Comparison of ENCODE assay signal across 1 cellular context in the genomic region with DNA sequence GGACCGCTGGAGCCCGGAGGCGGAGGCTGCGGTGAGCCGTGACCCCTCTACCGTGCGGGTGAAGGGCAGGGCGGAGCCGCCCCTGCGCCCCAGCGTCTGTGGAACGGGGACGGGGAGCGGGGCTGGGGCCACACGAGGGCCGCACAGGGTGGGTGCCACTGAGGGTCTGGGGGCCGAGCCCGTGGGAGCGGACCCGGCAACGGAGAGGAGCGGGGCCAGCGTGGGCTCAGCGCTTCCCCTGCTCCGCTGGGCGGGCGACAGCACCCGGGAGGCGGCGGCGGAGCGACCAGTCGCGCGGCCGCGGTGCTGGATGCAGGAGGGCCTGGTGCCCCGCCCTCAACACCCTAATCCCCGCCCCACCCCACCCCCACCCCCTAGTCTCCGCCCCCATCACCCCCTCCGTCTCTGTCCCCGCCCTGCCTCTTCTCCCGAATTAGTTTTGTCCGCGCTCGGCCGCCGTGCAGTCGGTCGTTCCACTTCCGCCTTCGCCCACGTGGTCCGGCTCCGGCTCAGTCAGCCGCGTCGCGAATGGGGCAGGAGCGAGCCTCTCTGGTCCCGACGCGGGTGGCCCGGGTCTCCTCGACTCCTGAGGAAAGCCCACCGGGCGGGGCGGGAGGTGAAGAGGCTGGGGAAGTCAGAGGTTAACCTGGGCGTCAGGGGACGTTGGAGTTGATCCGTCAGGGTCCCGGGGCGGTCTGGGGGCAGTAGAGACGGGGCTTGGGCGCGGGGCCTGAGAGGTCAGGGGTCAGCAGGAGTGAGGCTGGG.
TF ChIP-seq lines count a peak whose summit lies in the region.

A gene (plus strand): TSS at position 512 of the 765 bp plus-strand sequence. CDS start 447 bp downstream, outside the sequence.

TF ChIP-seq in HepG2, 621 proteins besides CTCF, POLR2A, EP300 and RAD21 (continued from another document and continues in another):
- TF ChIP-seq, protein P1, sequence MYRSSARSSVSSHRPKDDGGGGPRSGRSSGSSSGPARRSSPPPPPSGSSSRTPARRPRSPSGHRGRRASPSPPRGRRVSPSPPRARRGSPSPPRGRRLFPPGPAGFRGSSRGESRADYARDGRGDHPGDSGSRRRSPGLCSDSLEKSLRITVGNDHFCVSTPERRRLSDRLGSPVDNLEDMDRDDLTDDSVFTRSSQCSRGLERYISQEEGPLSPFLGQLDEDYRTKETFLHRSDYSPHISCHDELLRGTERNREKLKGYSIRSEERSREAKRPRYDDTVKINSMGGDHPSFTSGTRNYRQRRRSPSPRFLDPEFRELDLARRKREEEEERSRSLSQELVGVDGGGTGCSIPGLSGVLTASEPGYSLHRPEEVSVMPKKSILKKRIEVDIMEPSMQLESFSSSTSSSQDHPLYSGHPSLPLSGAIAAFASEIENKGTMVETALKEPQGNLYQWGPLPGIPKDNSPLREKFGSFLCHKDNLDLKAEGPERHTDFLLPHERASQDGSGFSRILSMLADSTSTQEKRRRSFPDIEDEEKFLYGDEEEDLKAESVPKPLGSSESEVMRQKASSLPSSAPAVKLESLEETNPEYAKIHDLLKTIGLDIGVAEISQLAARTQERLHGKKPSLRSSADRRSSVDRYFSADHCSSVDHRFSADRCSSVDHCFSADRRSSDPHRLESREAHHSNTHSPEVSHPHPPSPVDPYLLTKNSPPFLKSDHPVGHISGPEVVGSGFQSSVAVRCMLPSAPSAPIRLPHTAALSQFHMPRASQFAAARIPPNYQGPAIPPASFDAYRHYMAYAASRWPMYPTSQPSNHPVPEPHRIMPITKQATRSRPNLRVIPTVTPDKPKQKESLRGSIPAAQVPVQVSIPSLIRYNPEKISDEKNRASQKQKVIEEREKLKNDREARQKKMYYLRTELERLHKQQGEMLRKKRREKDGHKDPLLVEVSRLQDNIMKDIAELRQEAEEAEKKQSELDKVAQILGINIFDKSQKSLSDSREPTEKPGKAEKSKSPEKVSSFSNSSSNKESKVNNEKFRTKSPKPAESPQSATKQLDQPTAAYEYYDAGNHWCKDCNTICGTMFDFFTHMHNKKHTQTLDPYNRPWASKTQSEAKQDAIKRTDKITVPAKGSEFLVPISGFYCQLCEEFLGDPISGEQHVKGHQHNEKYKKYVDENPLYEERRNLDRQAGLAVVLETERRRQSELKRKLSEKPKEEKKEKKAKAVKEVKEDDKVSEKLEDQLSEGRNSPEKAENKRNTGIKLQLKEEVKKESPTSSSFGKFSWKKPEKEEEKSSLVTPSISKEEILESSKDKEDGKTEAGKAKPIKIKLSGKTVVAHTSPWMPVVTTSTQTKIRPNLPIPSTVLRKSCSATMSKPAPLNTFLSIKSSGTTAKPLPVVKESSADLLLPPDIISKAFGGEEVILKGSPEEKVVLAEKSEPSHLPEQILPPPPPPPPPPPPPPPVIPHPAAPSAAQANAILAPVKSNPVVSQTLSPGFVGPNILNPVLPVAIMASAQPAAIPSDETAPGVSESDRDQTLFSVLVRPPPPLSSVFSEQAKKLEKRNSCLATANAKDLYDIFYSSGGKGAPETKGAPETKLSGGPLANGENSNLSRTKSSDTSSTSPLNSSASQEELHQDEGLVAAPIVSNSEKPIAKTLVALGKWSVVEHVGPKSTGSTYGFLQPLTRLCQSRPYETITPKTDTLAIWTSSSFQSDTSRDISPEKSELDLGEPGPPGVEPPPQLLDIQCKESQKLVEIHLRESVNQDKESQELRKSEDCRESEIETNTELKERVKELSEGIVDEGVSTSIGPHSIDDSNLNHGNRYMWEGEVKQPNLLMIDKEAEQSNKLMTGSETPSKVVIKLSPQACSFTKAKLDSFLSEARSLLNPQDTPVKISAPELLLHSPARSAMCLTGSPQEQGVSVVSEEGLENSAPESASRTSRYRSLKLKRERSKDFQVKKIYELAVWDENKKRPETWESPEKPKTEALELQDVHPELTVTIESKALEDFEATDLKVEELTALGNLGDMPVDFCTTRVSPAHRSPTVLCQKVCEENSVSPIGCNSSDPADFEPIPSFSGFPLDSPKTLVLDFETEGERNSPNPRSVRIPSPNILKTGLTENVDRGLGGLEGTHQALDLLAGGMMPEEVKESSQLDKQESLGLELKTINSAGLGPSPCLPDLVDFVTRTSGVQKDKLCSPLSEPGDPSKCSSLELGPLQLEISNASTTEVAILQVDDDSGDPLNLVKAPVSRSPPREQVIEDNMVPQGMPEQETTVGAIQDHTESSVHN (CRISPR knock-in tag; IDR thresholded peaks at IDR 0.05) = no peak
- TF ChIP-seq ZC3H4 (CRISPR knock-in tag; IDR thresholded peaks at IDR 0.05; ENCODE audit: borderline replicate concordance) = no peak
- TF ChIP-seq RAD51 (IDR thresholded peaks at IDR 0.05; ENCODE audit: borderline replicate concordance) = peak; percentile 27; the same call in 1 of the 2 replicates
- no peak for TF ChIP-seq ZNF101 (CRISPR knock-in tag; IDR thresholded peaks at IDR 0.05; ENCODE audit: borderline replicate concordance, low read depth)
- TF ChIP-seq MXD4 (CRISPR knock-in tag; IDR thresholded peaks at IDR 0.05) = peak; percentile 100
- TF ChIP-seq ZNF614 (CRISPR knock-in tag; IDR thresholded peaks at IDR 0.05; ENCODE audit: borderline replicate concordance) = no peak
- no peak for TF ChIP-seq NFIB (CRISPR knock-in tag; IDR thresholded peaks at IDR 0.05; ENCODE audit: borderline replicate concordance)
- TF ChIP-seq THYN1 (CRISPR knock-in tag; IDR thresholded peaks at IDR 0.05; ENCODE audit: borderline replicate concordance, low read depth) = no peak
- TF ChIP-seq ZNF446 (CRISPR knock-in tag; IDR thresholded peaks at IDR 0.05) = no peak; the same call in 1 of the 2 replicates
- TF ChIP-seq, protein P2, sequence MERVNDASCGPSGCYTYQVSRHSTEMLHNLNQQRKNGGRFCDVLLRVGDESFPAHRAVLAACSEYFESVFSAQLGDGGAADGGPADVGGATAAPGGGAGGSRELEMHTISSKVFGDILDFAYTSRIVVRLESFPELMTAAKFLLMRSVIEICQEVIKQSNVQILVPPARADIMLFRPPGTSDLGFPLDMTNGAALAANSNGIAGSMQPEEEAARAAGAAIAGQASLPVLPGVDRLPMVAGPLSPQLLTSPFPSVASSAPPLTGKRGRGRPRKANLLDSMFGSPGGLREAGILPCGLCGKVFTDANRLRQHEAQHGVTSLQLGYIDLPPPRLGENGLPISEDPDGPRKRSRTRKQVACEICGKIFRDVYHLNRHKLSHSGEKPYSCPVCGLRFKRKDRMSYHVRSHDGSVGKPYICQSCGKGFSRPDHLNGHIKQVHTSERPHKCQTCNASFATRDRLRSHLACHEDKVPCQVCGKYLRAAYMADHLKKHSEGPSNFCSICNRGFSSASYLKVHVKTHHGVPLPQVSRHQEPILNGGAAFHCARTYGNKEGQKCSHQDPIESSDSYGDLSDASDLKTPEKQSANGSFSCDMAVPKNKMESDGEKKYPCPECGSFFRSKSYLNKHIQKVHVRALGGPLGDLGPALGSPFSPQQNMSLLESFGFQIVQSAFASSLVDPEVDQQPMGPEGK (CRISPR knock-in tag; IDR thresholded peaks at IDR 0.05) = peak; percentile 65
- peak; percentile 88 for TF ChIP-seq THAP11 (CRISPR knock-in tag; IDR thresholded peaks at IDR 0.05)
- TF ChIP-seq, protein P3, sequence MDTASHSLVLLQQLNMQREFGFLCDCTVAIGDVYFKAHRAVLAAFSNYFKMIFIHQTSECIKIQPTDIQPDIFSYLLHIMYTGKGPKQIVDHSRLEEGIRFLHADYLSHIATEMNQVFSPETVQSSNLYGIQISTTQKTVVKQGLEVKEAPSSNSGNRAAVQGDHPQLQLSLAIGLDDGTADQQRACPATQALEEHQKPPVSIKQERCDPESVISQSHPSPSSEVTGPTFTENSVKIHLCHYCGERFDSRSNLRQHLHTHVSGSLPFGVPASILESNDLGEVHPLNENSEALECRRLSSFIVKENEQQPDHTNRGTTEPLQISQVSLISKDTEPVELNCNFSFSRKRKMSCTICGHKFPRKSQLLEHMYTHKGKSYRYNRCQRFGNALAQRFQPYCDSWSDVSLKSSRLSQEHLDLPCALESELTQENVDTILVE (CRISPR knock-in tag; IDR thresholded peaks at IDR 0.05) = peak; percentile 52; the same call in 1 of the 2 replicates
- TF ChIP-seq ZNF383 (CRISPR knock-in tag; IDR thresholded peaks at IDR 0.05; ENCODE audit: borderline replicate concordance) = no peak
- TF ChIP-seq, protein P4, sequence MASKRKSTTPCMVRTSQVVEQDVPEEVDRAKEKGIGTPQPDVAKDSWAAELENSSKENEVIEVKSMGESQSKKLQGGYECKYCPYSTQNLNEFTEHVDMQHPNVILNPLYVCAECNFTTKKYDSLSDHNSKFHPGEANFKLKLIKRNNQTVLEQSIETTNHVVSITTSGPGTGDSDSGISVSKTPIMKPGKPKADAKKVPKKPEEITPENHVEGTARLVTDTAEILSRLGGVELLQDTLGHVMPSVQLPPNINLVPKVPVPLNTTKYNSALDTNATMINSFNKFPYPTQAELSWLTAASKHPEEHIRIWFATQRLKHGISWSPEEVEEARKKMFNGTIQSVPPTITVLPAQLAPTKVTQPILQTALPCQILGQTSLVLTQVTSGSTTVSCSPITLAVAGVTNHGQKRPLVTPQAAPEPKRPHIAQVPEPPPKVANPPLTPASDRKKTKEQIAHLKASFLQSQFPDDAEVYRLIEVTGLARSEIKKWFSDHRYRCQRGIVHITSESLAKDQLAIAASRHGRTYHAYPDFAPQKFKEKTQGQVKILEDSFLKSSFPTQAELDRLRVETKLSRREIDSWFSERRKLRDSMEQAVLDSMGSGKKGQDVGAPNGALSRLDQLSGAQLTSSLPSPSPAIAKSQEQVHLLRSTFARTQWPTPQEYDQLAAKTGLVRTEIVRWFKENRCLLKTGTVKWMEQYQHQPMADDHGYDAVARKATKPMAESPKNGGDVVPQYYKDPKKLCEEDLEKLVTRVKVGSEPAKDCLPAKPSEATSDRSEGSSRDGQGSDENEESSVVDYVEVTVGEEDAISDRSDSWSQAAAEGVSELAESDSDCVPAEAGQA (IDR thresholded peaks at IDR 0.05; ENCODE audit: low read depth) = no peak; the same call in 1 of the 2 replicates
- TF ChIP-seq, protein P4 (CRISPR knock-in tag; IDR thresholded peaks at IDR 0.05; ENCODE audit: borderline replicate concordance) = no peak
- no peak for TF ChIP-seq ZNF530 (CRISPR knock-in tag; IDR thresholded peaks at IDR 0.05; ENCODE audit: low read depth)
- no peak; the same call in 1 of the 2 replicates for TF ChIP-seq HOXA5 (CRISPR knock-in tag; IDR thresholded peaks at IDR 0.05)
- peak; percentile 98 for TF ChIP-seq HDAC1 (CRISPR knock-in tag; IDR thresholded peaks at IDR 0.05)
- peak; percentile 57; the same call in 1 of the 2 replicates for TF ChIP-seq NRL (CRISPR knock-in tag; IDR thresholded peaks at IDR 0.05; ENCODE audit: borderline replicate concordance)
- peak; percentile 85; the same call in 1 of the 2 replicates for TF ChIP-seq HIVEP1 (CRISPR knock-in tag; IDR thresholded peaks at IDR 0.05)
- no peak for TF ChIP-seq NKX3-1 (CRISPR knock-in tag; IDR thresholded peaks at IDR 0.05)
- peak; percentile 60; the same call in 1 of the 2 replicates for TF ChIP-seq ZNF333 (CRISPR knock-in tag; IDR thresholded peaks at IDR 0.05; ENCODE audit: borderline replicate concordance)
- TF ChIP-seq ARNT2 (CRISPR knock-in tag; IDR thresholded peaks at IDR 0.05; ENCODE audit: low read depth) = peak; percentile 70
- no peak for TF ChIP-seq ZNF10 (CRISPR knock-in tag; IDR thresholded peaks at IDR 0.05; ENCODE audit: borderline replicate concordance, low read depth)
- TF ChIP-seq ATF7-NPFF (CRISPR knock-in tag; IDR thresholded peaks at IDR 0.05; ENCODE audit: low read depth) = no peak; the same call in 1 of the 2 replicates
- TF ChIP-seq SP5 (CRISPR knock-in tag; IDR thresholded peaks at IDR 0.05; ENCODE audit: borderline replicate concordance, low read depth) = peak; percentile 71
- TF ChIP-seq REL (CRISPR knock-in tag; conservative IDR thresholded peaks at IDR 0.05) = no peak
- TF ChIP-seq, protein P5, sequence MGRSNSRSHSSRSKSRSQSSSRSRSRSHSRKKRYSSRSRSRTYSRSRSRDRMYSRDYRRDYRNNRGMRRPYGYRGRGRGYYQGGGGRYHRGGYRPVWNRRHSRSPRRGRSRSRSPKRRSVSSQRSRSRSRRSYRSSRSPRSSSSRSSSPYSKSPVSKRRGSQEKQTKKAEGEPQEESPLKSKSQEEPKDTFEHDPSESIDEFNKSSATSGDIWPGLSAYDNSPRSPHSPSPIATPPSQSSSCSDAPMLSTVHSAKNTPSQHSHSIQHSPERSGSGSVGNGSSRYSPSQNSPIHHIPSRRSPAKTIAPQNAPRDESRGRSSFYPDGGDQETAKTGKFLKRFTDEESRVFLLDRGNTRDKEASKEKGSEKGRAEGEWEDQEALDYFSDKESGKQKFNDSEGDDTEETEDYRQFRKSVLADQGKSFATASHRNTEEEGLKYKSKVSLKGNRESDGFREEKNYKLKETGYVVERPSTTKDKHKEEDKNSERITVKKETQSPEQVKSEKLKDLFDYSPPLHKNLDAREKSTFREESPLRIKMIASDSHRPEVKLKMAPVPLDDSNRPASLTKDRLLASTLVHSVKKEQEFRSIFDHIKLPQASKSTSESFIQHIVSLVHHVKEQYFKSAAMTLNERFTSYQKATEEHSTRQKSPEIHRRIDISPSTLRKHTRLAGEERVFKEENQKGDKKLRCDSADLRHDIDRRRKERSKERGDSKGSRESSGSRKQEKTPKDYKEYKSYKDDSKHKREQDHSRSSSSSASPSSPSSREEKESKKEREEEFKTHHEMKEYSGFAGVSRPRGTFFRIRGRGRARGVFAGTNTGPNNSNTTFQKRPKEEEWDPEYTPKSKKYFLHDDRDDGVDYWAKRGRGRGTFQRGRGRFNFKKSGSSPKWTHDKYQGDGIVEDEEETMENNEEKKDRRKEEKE (IDR thresholded peaks at IDR 0.05) = no peak
- TF ChIP-seq TGIF2 (CRISPR knock-in tag; IDR thresholded peaks at IDR 0.05) = peak; percentile 89; the same call in 1 of the 2 replicates
- no peak for TF ChIP-seq ZEB1 (IDR thresholded peaks at IDR 0.05; ENCODE audit: insufficient replicate concordance, low read depth)
- TF ChIP-seq ZNF629 (CRISPR knock-in tag; conservative IDR thresholded peaks at IDR 0.05) = peak; percentile 26; the same call in 1 of the 2 replicates
- peak; percentile 77 for TF ChIP-seq FOXC1 (CRISPR knock-in tag; IDR thresholded peaks at IDR 0.05; ENCODE audit: borderline replicate concordance)
- TF ChIP-seq SOX5 (CRISPR knock-in tag; IDR thresholded peaks at IDR 0.05; ENCODE audit: borderline replicate concordance) = peak; percentile 23; the same call in 1 of the 2 replicates
- no peak; the same call in 1 of the 2 replicates for TF ChIP-seq NAIF1 (CRISPR knock-in tag; IDR thresholded peaks at IDR 0.05; ENCODE audit: borderline replicate concordance)
- no peak for TF ChIP-seq ZFAT (CRISPR knock-in tag; conservative IDR thresholded peaks at IDR 0.05)
- no peak for TF ChIP-seq TOPORS (CRISPR knock-in tag; IDR thresholded peaks at IDR 0.05)
- peak; percentile 51; the same call in 1 of the 2 replicates for TF ChIP-seq RXRB (CRISPR knock-in tag; IDR thresholded peaks at IDR 0.05; ENCODE audit: borderline replicate concordance)
